ENCODE assay signal across 16 cellular contexts in genomic region chr7:915291-916218, GRCh38. TPM values are rescaled to one million over a fixed set of nuclear protein-coding genes. Genes with fewer than 3 reads are reported as not detected.
DNase-seq lines count a peak whose midpoint lies in the region; ATAC-seq, FAIRE-seq and TF ChIP-seq lines count a peak whose summit lies in the region.
"Had no signal": no experiment of that assay in that cellular context is flagged by ENCODE, and none has a peak within 500 bp of the region (broad histone marks: within the 10 kb centered on the region; RNA-seq: fewer than 3 reads in every experiment).

No MANE protein-coding gene starts in this region.

- WGBS in HepG2 (ENCODE audit: low lambda C conversion rate) = 94% methylated on average over 32 of the region's 43 CpGs
- WGBS in transverse colon (ENCODE audit: low coverage in 1 of 2), 2 donors = 70% methylated on average over 43 of the region's 43 CpGs; no CpG with 5 or more reads in 1 of the 2 donors

- H3K4me1 Mint-ChIP-seq in activated T-helper 1 cell treated with anti-CD3 and anti-CD28 coated beads, Interleukin-12 subunit alpha, Interleukin-12 subunit beta, Interleukin-2, Interleukin-4 antibody, amounts not matched to agents 30 ng/mL and 10 ng/mL and 1 ng/mL, durations not matched to agents 14 hours and 24 hours and 36 hours (ENCODE audit: low read depth) = peaks cover 5% of the 10 kb centered on the region

- DNase-seq in Right ventricle myocardium inferior (ENCODE audit: missing footprints) (peak; percentile 57), right atrium auricular region (ENCODE audit: low spot score) (no peak), HepG2 (ENCODE audit: low spot score) (no peak), transverse colon (no peak), activated gamma-delta T cell treated with Interleukin-2 at 50 U/mL for 16 hours (no peak), glomerular visceral epithelial cell (ENCODE audit: extremely low spot score) (no peak)
- DNase-seq in activated T-helper 1 cell treated with anti-CD3 and anti-CD28 coated beads, Interleukin-12 subunit alpha, Interleukin-12 subunit beta, Interleukin-2, Interleukin-4 antibody, amounts not matched to agents 30 ng/mL and 10 ng/mL and 1 ng/mL, durations not matched to agents 14 hours and 24 hours and 36 hours (ENCODE audit: low spot score) = no peak
- DNase-seq: activated effector memory CD4-positive, alpha-beta T cell treated with anti-CD3 and anti-CD28 coated beads, Interleukin-2, amount 50 U/mL, for 16 hours; CD4-positive, CD25-positive, alpha-beta regulatory T cell; effector CD8-positive, alpha-beta T cell; hippocampal formation; MV-4-11 had no signal

- CTCF ChIA-PET in HepG2 (lab: Yijun Ruan, JAX; ENCODE audit: low intra/inter-chr PET ratio, low total read pairs) = no interaction called here

- H3K79me2 ChIP-seq in HepG2 (ENCODE audit: insufficient read depth, low read length) = no peaks in the 10 kb centered on the region

- no TSS peak for BruUV-seq in HepG2 (replicated peaks; lab: Mats Ljungman, UMichigan)

- TF ChIP-seq POLR2A in HepG2 (IDR thresholded peaks at IDR 0.05; ENCODE audit: insufficient read depth in 1 of 2, low read depth in 2 of 2, low read length in 2 of 2) = no peak
- no peak for TF ChIP-seq POLR2A in transverse colon (IDR thresholded peaks at IDR 0.05)

- no peaks in the 10 kb centered on the region for H3K9me3 Mint-ChIP-seq in activated T-helper 1 cell treated with anti-CD3 and anti-CD28 coated beads, Interleukin-12 subunit alpha, Interleukin-12 subunit beta, Interleukin-2, Interleukin-4 antibody, amounts not matched to agents 30 ng/mL and 10 ng/mL and 1 ng/mL, durations not matched to agents 14 hours and 24 hours and 36 hours
- H3K9me3 Mint-ChIP-seq: CD4-positive, CD25-positive, alpha-beta regulatory T cell; stimulated activated memory B cell treated with anti-CD40 and anti-IgM and Interleukin-4, amounts not matched to agents 10 μg/mL and 1 μg/mL and 100 μg/mL, for 72 hours had no signal

- in situ Hi-C loops in HepG2 (cut with HindIII; ENCODE audit: extremely low pct_ligation_motif_present, low pct_unique_long_range_greater_than_20kb) = no loop called here
- in situ Hi-C loops in transverse colon (cut with MboI; ENCODE audit: low pct_ligation_motif_present in 1 of 4, low pct_unique_long_range_greater_than_20kb in 1 of 4, low sequenced_read_pairs in 3 of 4) = no loop called here

- ATAC-seq in Right ventricle myocardium inferior (no peak), HepG2 (peak; percentile 23; the same call in 2 of the 3 replicates), GM18511 (IDR thresholded peaks at IDR 0.05; ENCODE audit: unreplicated experiment) (no peak)
- ATAC-seq: stimulated activated memory B cell treated with anti-CD40 and anti-IgM and Interleukin-4, amounts not matched to agents 10 μg/mL and 1 μg/mL and 100 μg/mL, for 72 hours had no signal

- H3K27me3 ChIP-seq in right atrium auricular region (no peaks in the 10 kb centered on the region), HepG2 (ENCODE audit: control insufficient read depth in 1 of 2, insufficient read depth in 2 of 2, low read length in 2 of 2) (no peaks in the 10 kb centered on the region), transverse colon (no peaks in the 10 kb centered on the region)
- H3K27me3 ChIP-seq: upper lobe of left lung had no signal

- H3K9ac ChIP-seq in HepG2 (ENCODE audit: insufficient read depth, low read depth, low read length) = no peak overlapping the region

- POLR2A ChIA-PET in HepG2 (lab: Yijun Ruan, JAX) = no interaction called here

- no peak overlapping the region for H2AFZ ChIP-seq in HepG2 (ENCODE audit: low read length)

- no peak overlapping the region for H3K4me3 Mint-ChIP-seq in activated T-helper 1 cell treated with anti-CD3 and anti-CD28 coated beads, Interleukin-12 subunit alpha, Interleukin-12 subunit beta, Interleukin-2, Interleukin-4 antibody, amounts not matched to agents 30 ng/mL and 10 ng/mL and 1 ng/mL, durations not matched to agents 14 hours and 24 hours and 36 hours
- H3K4me3 Mint-ChIP-seq: stimulated activated memory B cell treated with anti-CD40 and anti-IgM and Interleukin-4, amounts not matched to agents 10 μg/mL and 1 μg/mL and 100 μg/mL, for 72 hours had no signal

- H3K4me3 ChIP-seq in right atrium auricular region (no peak overlapping the region), HepG2 (replicated peaks in 1 of 3; ENCODE audit: insufficient read depth in 1 of 3, low read depth in 2 of 3, low read length in 3 of 3) (no peak overlapping the region), transverse colon (no peak overlapping the region)
- H3K4me3 ChIP-seq: upper lobe of left lung had no signal

- TF ChIP-seq CTCF in right atrium auricular region (IDR thresholded peaks at IDR 0.05) (no peak), HepG2 (CRISPR knock-in tag; IDR thresholded peaks at IDR 0.05) (no peak), transverse colon (IDR thresholded peaks at IDR 0.05) (no peak)

- H3K27me3 Mint-ChIP-seq in activated T-helper 1 cell treated with anti-CD3 and anti-CD28 coated beads, Interleukin-12 subunit alpha, Interleukin-12 subunit beta, Interleukin-2, Interleukin-4 antibody, amounts not matched to agents 30 ng/mL and 10 ng/mL and 1 ng/mL, durations not matched to agents 14 hours and 24 hours and 36 hours (ENCODE audit: insufficient read depth) = no peaks in the 10 kb centered on the region
- H3K27me3 Mint-ChIP-seq: stimulated activated memory B cell treated with anti-CD40 and anti-IgM and Interleukin-4, amounts not matched to agents 10 μg/mL and 1 μg/mL and 100 μg/mL, for 72 hours had no signal

- H3K4me1 ChIP-seq in right atrium auricular region (peaks cover 0 to 5% of the 10 kb centered on the region in 2 donors), HepG2 (ENCODE audit: insufficient read depth, low read length) (peaks cover 8% of the 10 kb centered on the region; the same call in 1 of the 2 replicates), transverse colon (peaks cover 20 to 62% (median 41%) of the 10 kb centered on the region in 4 donors)

- FAIRE-seq in HepG2 (lab: Jason Lieb, UNC) = no peak
- FAIRE-seq: astrocyte had no signal

- peaks cover 3% of the 10 kb centered on the region for H3K36me3 Mint-ChIP-seq in activated T-helper 1 cell treated with anti-CD3 and anti-CD28 coated beads, Interleukin-12 subunit alpha, Interleukin-12 subunit beta, Interleukin-2, Interleukin-4 antibody, amounts not matched to agents 30 ng/mL and 10 ng/mL and 1 ng/mL, durations not matched to agents 14 hours and 24 hours and 36 hours (ENCODE audit: low read depth)
- H3K36me3 Mint-ChIP-seq: CD4-positive, CD25-positive, alpha-beta regulatory T cell had no signal

- no peaks in the 10 kb centered on the region for H4K20me1 ChIP-seq in HepG2 (ENCODE audit: insufficient read depth, low read length)

- H3K9me3 ChIP-seq in right atrium auricular region = no peaks in the 10 kb centered on the region
- H3K9me3 ChIP-seq in HepG2 (ENCODE audit: low read length) = no peaks in the 10 kb centered on the region
- H3K9me3 ChIP-seq in transverse colon = no peaks in the 10 kb centered on the region
- H3K9me3 ChIP-seq: upper lobe of left lung had no signal

- peak overlapping the region; percentile 1 for H3K27ac Mint-ChIP-seq in activated T-helper 1 cell treated with anti-CD3 and anti-CD28 coated beads, Interleukin-12 subunit alpha, Interleukin-12 subunit beta, Interleukin-2, Interleukin-4 antibody, amounts not matched to agents 30 ng/mL and 10 ng/mL and 1 ng/mL, durations not matched to agents 14 hours and 24 hours and 36 hours
- H3K27ac Mint-ChIP-seq: CD4-positive, CD25-positive, alpha-beta regulatory T cell; stimulated activated memory B cell treated with anti-CD40 and anti-IgM and Interleukin-4, amounts not matched to agents 10 μg/mL and 1 μg/mL and 100 μg/mL, for 72 hours had no signal

- H3K4me2 ChIP-seq in HepG2 (ENCODE audit: low read depth, low read length) = no peak overlapping the region

- H3K36me3 ChIP-seq in right atrium auricular region = no peaks in the 10 kb centered on the region
- H3K36me3 ChIP-seq in HepG2 (replicated peaks in 1 of 2; ENCODE audit: control insufficient read depth in 1 of 2, insufficient read depth in 2 of 2, low read length in 2 of 2) = no peaks in the 10 kb centered on the region
- no peaks in the 10 kb centered on the region for H3K36me3 ChIP-seq in transverse colon

- intact Hi-C loops in Right ventricle myocardium inferior (cut with DNase I) = no loop called here
- intact Hi-C loops in activated T-helper 1 cell treated with anti-CD3 and anti-CD28 coated beads, Interleukin-12 subunit alpha, Interleukin-12 subunit beta, Interleukin-2, Interleukin-4 antibody, amounts not matched to agents 30 ng/mL and 10 ng/mL and 1 ng/mL, durations not matched to agents 14 hours and 24 hours and 36 hours (cut with micrococcal nuclease) = no loop called here
- intact Hi-C loops in HepG2 (cut with micrococcal nuclease; ENCODE audit: unreplicated experiment) = no loop called here
- intact Hi-C loops in transverse colon (cut with DNase I; ENCODE audit: low total_unique reads) = no loop called here

- TF ChIP-seq EP300 in HepG2 (IDR thresholded peaks at IDR 0.05; ENCODE audit: low read depth in 2 of 2, low read length in 2 of 2) (no peak), HepG2 (CRISPR knock-in tag; IDR thresholded peaks at IDR 0.05; ENCODE audit: borderline replicate concordance) (no peak), transverse colon (IDR thresholded peaks at IDR 0.05; ENCODE audit: low read depth) (no peak)

- TF ChIP-seq RAD21 in HepG2 (CRISPR knock-in tag; IDR thresholded peaks at IDR 0.05) = no peak

- H3K27ac ChIP-seq in right atrium auricular region = no peak overlapping the region
- H3K27ac ChIP-seq in HepG2 (ENCODE audit: extremely low read length, insufficient read depth, low read length) = no peak overlapping the region
- H3K27ac ChIP-seq in transverse colon = peak overlapping the region; percentile 84 to 93 (median 87)
- H3K27ac ChIP-seq: upper lobe of left lung had no signal

RNA-seq across cellular contexts. Expression of gene ADAP1, which starts 38.9 kb away (rescaled TPM):
- 10.0 TPM for total RNA-seq in Right ventricle myocardium inferior
- 1 to 10 TPM; 4.2 to 7.7 TPM for total RNA-seq in right atrium auricular region
- 80.9 and 87.7 TPM in 2 replicates for total RNA-seq in activated T-helper 1 cell treated with anti-CD3 and anti-CD28 coated beads, Interleukin-12 subunit alpha, Interleukin-12 subunit beta, Interleukin-2, Interleukin-4 antibody, amounts not matched to agents 30 ng/mL and 10 ng/mL and 1 ng/mL, durations not matched to agents 14 hours and 24 hours and 36 hours
- 18.3 and 24.6 TPM in 2 replicates for total RNA-seq in HepG2 (2016; rRNA removed; fragmentation: Illumina TruSeq; extraction: Trizol)
- total RNA-seq in HepG2 (2016; cell fraction: cytosol; rRNA removed; fragmentation: Illumina TruSeq; extraction: Trizol; ENCODE audit: low read depth) = 23.5 and 25.0 TPM in 2 replicates
- total RNA-seq in HepG2 (2016; cell fraction: insoluble cytoplasmic fraction; rRNA removed; fragmentation: Illumina TruSeq; extraction: Trizol) = 16.6 and 27.2 TPM in 2 replicates
- total RNA-seq in HepG2 (2016; cell fraction: membrane; rRNA removed; fragmentation: Illumina TruSeq; extraction: Trizol) = 46.3 and 47.4 TPM in 2 replicates
- 13.2 TPM in 2 replicates for total RNA-seq in HepG2 (2016; cell fraction: nucleus; rRNA removed; fragmentation: Illumina TruSeq; extraction: Trizol)
- 10.5 and 15.0 TPM in 2 replicates for polyA plus RNA-seq in HepG2 (2011; rRNA removed)
- polyA plus RNA-seq in HepG2 (2011; cell fraction: cytosol; rRNA removed) = 11.8 and 14.5 TPM in 2 replicates
- polyA plus RNA-seq in HepG2 (2011; cell fraction: nucleus; rRNA removed) = 19.8 and 24.0 TPM in 2 replicates
- 15.3 and 21.4 TPM in 2 replicates for polyA plus RNA-seq in HepG2 (2012)
- polyA plus RNA-seq in HepG2 (2016; cell fraction: cytosol; fragmentation: Illumina TruSeq; extraction: Trizol; ENCODE audit: low read depth) = 24.2 and 28.1 TPM in 2 replicates
- polyA plus RNA-seq in HepG2 (2016; cell fraction: insoluble cytoplasmic fraction; fragmentation: Illumina TruSeq; extraction: Trizol; ENCODE audit: low read depth) = 17.0 and 28.9 TPM in 2 replicates
- 45.2 and 45.4 TPM in 2 replicates for polyA plus RNA-seq in HepG2 (2016; cell fraction: membrane; fragmentation: Illumina TruSeq; extraction: Trizol; ENCODE audit: low read depth)
- 26.8 and 30.8 TPM in 2 replicates for polyA plus RNA-seq in HepG2 (2016; cell fraction: nucleus; fragmentation: Illumina TruSeq; extraction: Trizol; ENCODE audit: insufficient read depth, low read depth)
- 3.5 and 14.9 TPM in 2 replicates for polyA minus RNA-seq in HepG2 (2011; rRNA and poly(A)+ RNA removed; ENCODE audit: low replicate concordance)
- polyA minus RNA-seq in HepG2 (2011; cell fraction: cytosol; rRNA and poly(A)+ RNA removed) = 7.5 and 11.2 TPM in 2 replicates
- polyA minus RNA-seq in HepG2 (2011; cell fraction: nucleus; rRNA and poly(A)+ RNA removed) = 5.2 and 7.6 TPM in 2 replicates
- total RNA-seq in transverse colon = 100 to 1,000 TPM in 3 of 4 donors, 10 to 100 TPM in 1; 84.9 to 360 (median 169) TPM

RNA-seq across cellular contexts. Expression of gene GET4, which starts 39.2 kb away (rescaled TPM):
- 19.1 TPM for total RNA-seq in Right ventricle myocardium inferior
- 10 to 100 TPM; 16.1 to 19.7 TPM for total RNA-seq in right atrium auricular region
- 38.7 and 43.8 TPM in 2 replicates for total RNA-seq in activated T-helper 1 cell treated with anti-CD3 and anti-CD28 coated beads, Interleukin-12 subunit alpha, Interleukin-12 subunit beta, Interleukin-2, Interleukin-4 antibody, amounts not matched to agents 30 ng/mL and 10 ng/mL and 1 ng/mL, durations not matched to agents 14 hours and 24 hours and 36 hours
- total RNA-seq in HepG2 (2016; rRNA removed; fragmentation: Illumina TruSeq; extraction: Trizol) = 28.2 and 31.6 TPM in 2 replicates
- 7.8 and 8.0 TPM in 2 replicates for total RNA-seq in HepG2 (2016; cell fraction: cytosol; rRNA removed; fragmentation: Illumina TruSeq; extraction: Trizol; ENCODE audit: low read depth)
- total RNA-seq in HepG2 (2016; cell fraction: insoluble cytoplasmic fraction; rRNA removed; fragmentation: Illumina TruSeq; extraction: Trizol) = 27.8 and 31.5 TPM in 2 replicates
- total RNA-seq in HepG2 (2016; cell fraction: membrane; rRNA removed; fragmentation: Illumina TruSeq; extraction: Trizol) = 18.9 and 22.1 TPM in 2 replicates
- total RNA-seq in HepG2 (2016; cell fraction: nucleus; rRNA removed; fragmentation: Illumina TruSeq; extraction: Trizol) = 26.6 and 28.2 TPM in 2 replicates
- polyA plus RNA-seq in HepG2 (2011; rRNA removed) = 35.2 and 44.4 TPM in 2 replicates
- 32.6 and 49.3 TPM in 2 replicates for polyA plus RNA-seq in HepG2 (2011; cell fraction: cytosol; rRNA removed)
- 186 and 201 TPM in 2 replicates for polyA plus RNA-seq in HepG2 (2011; cell fraction: nucleus; rRNA removed)
- polyA plus RNA-seq in HepG2 (2012) = 33.0 and 39.4 TPM in 2 replicates
- polyA plus RNA-seq in HepG2 (2016; cell fraction: cytosol; fragmentation: Illumina TruSeq; extraction: Trizol; ENCODE audit: low read depth) = 13.8 and 16.4 TPM in 2 replicates
- polyA plus RNA-seq in HepG2 (2016; cell fraction: insoluble cytoplasmic fraction; fragmentation: Illumina TruSeq; extraction: Trizol; ENCODE audit: low read depth) = 49.1 and 51.2 TPM in 2 replicates
- polyA plus RNA-seq in HepG2 (2016; cell fraction: membrane; fragmentation: Illumina TruSeq; extraction: Trizol; ENCODE audit: low read depth) = 21.9 and 26.3 TPM in 2 replicates
- 111 and 112 TPM in 2 replicates for polyA plus RNA-seq in HepG2 (2016; cell fraction: nucleus; fragmentation: Illumina TruSeq; extraction: Trizol; ENCODE audit: insufficient read depth, low read depth)
- polyA minus RNA-seq in HepG2 (2011; rRNA and poly(A)+ RNA removed; ENCODE audit: low replicate concordance) = 16.3 and 17.4 TPM in 2 replicates
- 9.7 and 12.6 TPM in 2 replicates for polyA minus RNA-seq in HepG2 (2011; cell fraction: cytosol; rRNA and poly(A)+ RNA removed)
- 19.2 and 26.4 TPM in 2 replicates for polyA minus RNA-seq in HepG2 (2011; cell fraction: nucleus; rRNA and poly(A)+ RNA removed)
- total RNA-seq in transverse colon = 100 to 1,000 TPM in 2 of 4 donors, 10 to 100 TPM in 2; 49.4 to 116 (median 85.2) TPM

RNA-seq across cellular contexts. Expression of gene COX19, which starts 59.8 kb away (rescaled TPM):
- total RNA-seq in Right ventricle myocardium inferior = 8.2 TPM
- total RNA-seq in right atrium auricular region = 1 to 10 TPM; 2.8 to 5.5 TPM
- total RNA-seq in activated T-helper 1 cell treated with anti-CD3 and anti-CD28 coated beads, Interleukin-12 subunit alpha, Interleukin-12 subunit beta, Interleukin-2, Interleukin-4 antibody, amounts not matched to agents 30 ng/mL and 10 ng/mL and 1 ng/mL, durations not matched to agents 14 hours and 24 hours and 36 hours = 14.3 and 18.6 TPM in 2 replicates
- total RNA-seq in HepG2 (2016; rRNA removed; fragmentation: Illumina TruSeq; extraction: Trizol) = 6.5 and 11.5 TPM in 2 replicates
- total RNA-seq in HepG2 (2016; cell fraction: cytosol; rRNA removed; fragmentation: Illumina TruSeq; extraction: Trizol; ENCODE audit: low read depth) = 2.6 and 3.0 TPM in 2 replicates
- 7.4 and 15.2 TPM in 2 replicates for total RNA-seq in HepG2 (2016; cell fraction: insoluble cytoplasmic fraction; rRNA removed; fragmentation: Illumina TruSeq; extraction: Trizol)
- total RNA-seq in HepG2 (2016; cell fraction: membrane; rRNA removed; fragmentation: Illumina TruSeq; extraction: Trizol) = 7.6 and 8.2 TPM in 2 replicates
- 21.5 and 23.4 TPM in 2 replicates for total RNA-seq in HepG2 (2016; cell fraction: nucleus; rRNA removed; fragmentation: Illumina TruSeq; extraction: Trizol)
- polyA plus RNA-seq in HepG2 (2011; rRNA removed) = 21.0 and 21.7 TPM in 2 replicates
- polyA plus RNA-seq in HepG2 (2011; cell fraction: cytosol; rRNA removed) = 12.5 and 14.3 TPM in 2 replicates
- 59.5 and 79.7 TPM in 2 replicates for polyA plus RNA-seq in HepG2 (2011; cell fraction: nucleus; rRNA removed)
- polyA plus RNA-seq in HepG2 (2012) = 14.5 and 16.2 TPM in 2 replicates
- 2.2 and 2.3 TPM in 2 replicates for polyA plus RNA-seq in HepG2 (2016; cell fraction: cytosol; fragmentation: Illumina TruSeq; extraction: Trizol; ENCODE audit: low read depth)
- 11.0 and 11.3 TPM in 2 replicates for polyA plus RNA-seq in HepG2 (2016; cell fraction: insoluble cytoplasmic fraction; fragmentation: Illumina TruSeq; extraction: Trizol; ENCODE audit: low read depth)
- polyA plus RNA-seq in HepG2 (2016; cell fraction: membrane; fragmentation: Illumina TruSeq; extraction: Trizol; ENCODE audit: low read depth) = 3.6 and 3.8 TPM in 2 replicates
- 32.8 and 35.0 TPM in 2 replicates for polyA plus RNA-seq in HepG2 (2016; cell fraction: nucleus; fragmentation: Illumina TruSeq; extraction: Trizol; ENCODE audit: insufficient read depth, low read depth)
- 12.8 and 23.5 TPM in 2 replicates for polyA minus RNA-seq in HepG2 (2011; rRNA and poly(A)+ RNA removed; ENCODE audit: low replicate concordance)
- 3.6 and 5.4 TPM in 2 replicates for polyA minus RNA-seq in HepG2 (2011; cell fraction: cytosol; rRNA and poly(A)+ RNA removed)
- 50.6 and 61.9 TPM in 2 replicates for polyA minus RNA-seq in HepG2 (2011; cell fraction: nucleus; rRNA and poly(A)+ RNA removed)
- total RNA-seq in transverse colon = 10 to 100 TPM in 3 of 4 donors, 1 to 10 TPM in 1; 8.6 to 30.2 (median 16.9) TPM

Comparison
In these comparisons a context has a peak if more than half of its experiments do, and no peak if none do; other contexts are left out.
1. H3K27ac ChIP-seq: peak in transverse colon (4 of 4); none in right atrium auricular region (0 of 2) and HepG2 (single experiment).